In genomic region chr1:244451951-244452795, GRCh38 we compare ENCODE assay signal across 8 cellular contexts. TPM values are rescaled to one million over a fixed set of nuclear protein-coding genes. Genes with fewer than 3 reads are reported as not detected.
DNase-seq lines count a peak whose midpoint lies in the region; ATAC-seq, FAIRE-seq and TF ChIP-seq lines count a peak whose summit lies in the region.

No MANE protein-coding gene starts in this region.

- H3K9me1 ChIP-seq in IMR-90 (ENCODE audit: insufficient read depth, low read length) (peaks cover 4% of the 10 kb centered on the region; the same call in 1 of the 2 replicates), endothelial cell of umbilical vein (replicated peaks; ENCODE audit: control insufficient read depth, extremely low read depth, insufficient read depth, low read length) (no peaks in the 10 kb centered on the region)

- peak overlapping the region; percentile 74 to 91 for H4K8ac ChIP-seq in IMR-90 (ENCODE audit: low read depth in 2 of 2, low read length in 2 of 2)

- no peak overlapping the region for H3K18ac ChIP-seq in IMR-90 (ENCODE audit: low read depth, low read length)

- H3K27ac ChIP-seq in IMR-90 (ENCODE audit: insufficient read depth, low read length): no peak overlapping the region
- H3K27ac ChIP-seq in OCI-LY3 (ENCODE audit: low read length): peak overlapping the region; percentile 78
- peak overlapping the region; percentile 42 for H3K27ac ChIP-seq in endothelial cell of umbilical vein (ENCODE audit: insufficient read depth, low read depth, low read length)

- H4K91ac ChIP-seq in IMR-90 (ENCODE audit: insufficient read depth, low read depth, low read length): no peak overlapping the region

- CTCF ChIA-PET in IMR-90 (lab: Yijun Ruan, JAX) (no interaction called here), endothelial cell of umbilical vein (lab: Charles Lee) (interaction anchor here (2.9 kb wide), 1 partner anchor 38 kb away, joined by 11 read pairs; no protein-coding TSS in a partner anchor)

- no peak overlapping the region for H2AK9ac ChIP-seq in IMR-90 (replicated peaks; ENCODE audit: low read depth, low read length, poor library complexity)

- in situ Hi-C loops in IMR-90 (cut with MboI; ENCODE audit: low sequenced_read_pairs): no loop called here

- H3K4me1 ChIP-seq in IMR-90 (ENCODE audit: control insufficient read depth, insufficient read depth, low read length) (peaks cover 8% of the 10 kb centered on the region), OCI-LY3 (ENCODE audit: low read length) (peaks cover 22% of the 10 kb centered on the region), endothelial cell of umbilical vein (ENCODE audit: control insufficient read depth, extremely low read depth, insufficient read depth, low read length) (peaks cover 39% of the 10 kb centered on the region)

- H4K5ac ChIP-seq in IMR-90 (ENCODE audit: low read depth, low read length): peak overlapping the region; percentile 66; the same call in 1 of the 2 replicates

- H3K4ac ChIP-seq in IMR-90 (ENCODE audit: low read depth, low read length): peak overlapping the region; percentile 51; the same call in 1 of the 2 replicates

- H2AK5ac ChIP-seq in IMR-90 (ENCODE audit: low read depth, low read length): no peak overlapping the region

- H3K36me3 ChIP-seq in IMR-90 (ENCODE audit: control insufficient read depth, insufficient read depth, low read length): no peaks in the 10 kb centered on the region
- peaks cover 19% of the 10 kb centered on the region for H3K36me3 ChIP-seq in OCI-LY3 (replicated peaks; ENCODE audit: low read depth, low read length)
- no peaks in the 10 kb centered on the region for H3K36me3 ChIP-seq in endothelial cell of umbilical vein (ENCODE audit: control insufficient read depth in 2 of 2, extremely low read depth in 1 of 2, insufficient read depth in 2 of 2, low read length in 2 of 2)

- H3K14ac ChIP-seq in IMR-90 (replicated peaks; ENCODE audit: low read depth, low read length): 0 out of 2 replicates have a peak overlapping the region, but pooled peaks have one; percentile 64

- peak overlapping the region; percentile 48; the same call in 1 of the 2 replicates for H3K9ac ChIP-seq in IMR-90 (ENCODE audit: low read depth, low read length)
- peak overlapping the region; percentile 93 for H3K9ac ChIP-seq in OCI-LY3 (ENCODE audit: low read length)
- peak overlapping the region; percentile 60 for H3K9ac ChIP-seq in endothelial cell of umbilical vein (replicated peaks; ENCODE audit: extremely low read depth, insufficient read depth, low read length)

- peak; percentile 46 for TF ChIP-seq RAD21 in IMR-90 (IDR thresholded peaks at IDR 0.05; ENCODE audit: low read length)

- ATAC-seq in GM21529 (IDR thresholded peaks at IDR 0.05; ENCODE audit: unreplicated experiment) (peak; percentile 91), IMR-90 (ENCODE audit: low read depth) (peak; percentile 96)

- peak; percentile 95 for FAIRE-seq in endothelial cell of umbilical vein (lab: Jason Lieb, UNC)

- TF ChIP-seq CTCF in IMR-90 (conservative IDR thresholded peaks at IDR 0.05; ENCODE audit: low read depth, low read length): peak; percentile 61
- TF ChIP-seq CTCF in OCI-LY3 (IDR thresholded peaks at IDR 0.05; ENCODE audit: low read depth, low read length): peak; percentile 47
- peak; percentile 55 to 60 for TF ChIP-seq CTCF in endothelial cell of umbilical vein (IDR thresholded peaks at IDR 0.05; ENCODE audit: extremely low read depth in 1 of 2, insufficient read depth in 1 of 2, low read depth in 1 of 2, low read length in 2 of 2)

- POLR2A ChIA-PET in IMR-90 (lab: Charles Lee; ENCODE audit: unreplicated experiment): no interaction called here
- POLR2A ChIA-PET in endothelial cell of umbilical vein (lab: Charles Lee): no interaction called here

- no peak overlapping the region for H3K23ac ChIP-seq in IMR-90 (ENCODE audit: low read depth, low read length)

- H3K9me3 ChIP-seq in IMR-90 (ENCODE audit: control insufficient read depth, insufficient read depth, low read length): no peaks in the 10 kb centered on the region
- no peaks in the 10 kb centered on the region for H3K9me3 ChIP-seq in OCI-LY3 (ENCODE audit: insufficient read depth, low read length)
- H3K9me3 ChIP-seq in endothelial cell of umbilical vein (replicated peaks; ENCODE audit: control insufficient read depth, insufficient read depth, low read length): no peaks in the 10 kb centered on the region

- H2AFZ ChIP-seq in IMR-90 (replicated peaks; ENCODE audit: low read length, poor library complexity) (peak overlapping the region; percentile 62), OCI-LY3 (ENCODE audit: low read depth, low read length) (peak overlapping the region; percentile 90), endothelial cell of umbilical vein (ENCODE audit: low read depth, low read length) (peak overlapping the region; percentile 90)

- H3K79me2 ChIP-seq in OCI-LY3 (ENCODE audit: low read length): peaks cover 45% of the 10 kb centered on the region
- peaks cover 45% of the 10 kb centered on the region for H3K79me2 ChIP-seq in endothelial cell of umbilical vein (ENCODE audit: control insufficient read depth, insufficient read depth, low read length)

- H2BK5ac ChIP-seq in IMR-90 (ENCODE audit: low read depth, low read length, poor library complexity, severe bottlenecking): peak overlapping the region; percentile 65

- 0% methylated on average over 18 of the region's 47 CpGs; no CpG with 5 or more reads in 1 of the 2 experiments for WGBS in IMR-90 (ENCODE audit: extremely low coverage in 2 of 2, insufficient read length in 1 of 2), 2 experiments

- H2BK20ac ChIP-seq in IMR-90 (ENCODE audit: low read depth, low read length): no peak overlapping the region

- H3K4me3 ChIP-seq in IMR-90 (ENCODE audit: insufficient read depth, low read depth, low read length) (peak overlapping the region; percentile 16), OCI-LY3 (ENCODE audit: low read length) (peak overlapping the region; percentile 85), endothelial cell of umbilical vein (replicated peaks in 1 of 3; ENCODE audit: insufficient read depth in 1 of 3, low read depth in 1 of 3, low read length in 3 of 3) (peak overlapping the region in 2 of 3 experiments; percentile 66 to 94)

- no peak overlapping the region for H3K56ac ChIP-seq in IMR-90 (ENCODE audit: extremely low read depth, insufficient read depth, low read length)

- intact Hi-C loops in IMR-90 (cut with micrococcal nuclease): loop anchor here (1.0 to 5.0 kb wide), 3 partner anchors 153 to 200 kb away; partner anchors contain the start of gene DESI2
- intact Hi-C loops in endothelial cell of umbilical vein (cut with micrococcal nuclease): loop anchor here (1.0 to 10.0 kb wide), 16 partner anchors 16 to 1107 kb away; partner anchors contain the start of genes COX20 and HNRNPU

- no peak overlapping the region; the same call in 2 of the 3 replicates for H2BK15ac ChIP-seq in IMR-90 (ENCODE audit: low read depth, low read length)

- peaks cover 8 to 33% of the 10 kb centered on the region in 2 experiments for H3K79me1 ChIP-seq in IMR-90 (ENCODE audit: low read depth in 1 of 2, low read length in 2 of 2)

- no peak overlapping the region for H2BK120ac ChIP-seq in IMR-90 (ENCODE audit: low read depth, low read length)

- BruUV-seq in IMR-90 (replicated peaks; lab: Mats Ljungman, UMichigan) (no TSS peak), endothelial cell of umbilical vein (replicated peaks; lab: Mats Ljungman, UMichigan) (no TSS peak)

- H4K20me1 ChIP-seq in IMR-90 (ENCODE audit: insufficient read depth, low read length): peaks cover 12% of the 10 kb centered on the region
- peaks cover 15% of the 10 kb centered on the region for H4K20me1 ChIP-seq in OCI-LY3 (ENCODE audit: insufficient read depth, low read length)
- no peaks in the 10 kb centered on the region for H4K20me1 ChIP-seq in endothelial cell of umbilical vein (replicated peaks; ENCODE audit: control insufficient read depth, extremely low read depth, insufficient read depth, low read length)

- DNase-seq in DMS114 treated with DMSO at 0.1 percent for 48 hours (lab: John Stamatoyannopoulos, UW; ENCODE audit: unreplicated experiment): peak; percentile 98
- DNase-seq in IMR-90: peak; percentile 99
- DNase-seq in activated T-cell treated with anti-CD3 and anti-CD28 coated beads for 24 hours (ENCODE audit: low read depth): peak; percentile 97
- DNase-seq in endothelial cell of umbilical vein (ENCODE audit: low read depth, low spot score): peak; percentile 99
- DNase-seq in middle frontal gyrus (ENCODE audit: extremely low spot score, low spot score): peak; percentile 99
- peak; percentile 98 to 99 for DNase-seq in stimulated activated CD8-positive, alpha-beta memory T cell treated with anti-CD3 and anti-CD28 coated beads, Interleukin-2, amount 100 ng/mL, for 1 hour (ENCODE audit: low read depth in 2 of 2)

- peak overlapping the region; percentile 74; the same call in 1 of the 2 replicates for H3K4me2 ChIP-seq in IMR-90 (ENCODE audit: low read depth, low read length)
- peak overlapping the region; percentile 84 for H3K4me2 ChIP-seq in OCI-LY3 (ENCODE audit: low read length)
- peak overlapping the region; percentile 95 for H3K4me2 ChIP-seq in endothelial cell of umbilical vein (ENCODE audit: insufficient read depth, low read length)

- dilution Hi-C loops in IMR-90 (cut with HindIII; ENCODE audit: low sequenced_read_pairs, unreplicated experiment) (no loop called here), endothelial cell of umbilical vein (cut with MboI; ENCODE audit: extremely low pct_ligation_motif_present, low sequenced_read_pairs) (no loop called here)

- TF ChIP-seq POLR2A in IMR-90 (IDR thresholded peaks at IDR 0.05; ENCODE audit: low read depth, low read length) (peak; percentile 7; the same call in 1 of the 2 replicates), endothelial cell of umbilical vein (IDR thresholded peaks at IDR 0.05; ENCODE audit: low read depth, low read length) (no peak)

- H3K27me3 ChIP-seq in IMR-90 (ENCODE audit: control insufficient read depth, insufficient read depth, low read length) (no peaks in the 10 kb centered on the region), OCI-LY3 (ENCODE audit: low read depth, low read length) (no peaks in the 10 kb centered on the region), endothelial cell of umbilical vein (ENCODE audit: control insufficient read depth in 2 of 2, insufficient read depth in 2 of 2, low read length in 2 of 2) (no peaks in the 10 kb centered on the region)

RNA-seq across cellular contexts. Expression of gene ADSS2, which starts 0.5 kb away (rescaled TPM):
- total RNA-seq in IMR-90 (2012; rRNA removed): 14.9 and 37.5 TPM in 2 replicates
- 25.5 and 30.1 TPM in 2 replicates for polyA plus RNA-seq in IMR-90 (2012; rRNA removed)
- polyA plus RNA-seq in IMR-90 (2012; cell fraction: cytosol; rRNA removed): 7.0 and 7.9 TPM in 2 replicates
- polyA plus RNA-seq in IMR-90 (2012; cell fraction: nucleus; rRNA removed; ENCODE audit: low replicate concordance): 3.1 and 11.4 TPM in 2 replicates
- 82.8 and 90.6 TPM in 2 replicates for total RNA-seq in endothelial cell of umbilical vein
- 24.9 and 35.5 TPM in 2 replicates for polyA plus RNA-seq in endothelial cell of umbilical vein
- polyA plus RNA-seq in endothelial cell of umbilical vein (2011; cell fraction: cytosol; rRNA removed): 47.5 and 49.3 TPM in 2 replicates
- 52.7 and 75.7 TPM in 2 replicates for polyA plus RNA-seq in endothelial cell of umbilical vein (2011; cell fraction: nucleus; rRNA removed)
- 81.7 and 91.2 TPM in 2 replicates for polyA plus RNA-seq in endothelial cell of umbilical vein (2012)
- 30.1 and 32.2 TPM in 2 replicates for polyA minus RNA-seq in endothelial cell of umbilical vein
- polyA minus RNA-seq in endothelial cell of umbilical vein (2011; cell fraction: cytosol; rRNA and poly(A)+ RNA removed): 26.4 TPM
- polyA minus RNA-seq in endothelial cell of umbilical vein (2011; cell fraction: nucleus; rRNA and poly(A)+ RNA removed): 54.7 and 75.4 TPM in 2 replicates

RNA-seq across cellular contexts. Expression of gene CATSPERE, which starts 8.9 kb away (rescaled TPM):
- total RNA-seq in IMR-90 (2012; rRNA removed) (0.18 and 0.28 TPM in 2 replicates), endothelial cell of umbilical vein (0.72 and 1.9 TPM in 2 replicates)
- polyA plus RNA-seq in IMR-90 (2012; rRNA removed) (0.07 and 0.13 TPM in 2 replicates), endothelial cell of umbilical vein (0.41 and 0.61 TPM in 2 replicates)
- 0.03 TPM in 1 of 2 replicates, not detected in the other for polyA plus RNA-seq in IMR-90 (2012; cell fraction: cytosol; rRNA removed)
- polyA plus RNA-seq in IMR-90 (2012; cell fraction: nucleus; rRNA removed; ENCODE audit: low replicate concordance): 0.08 and 0.60 TPM in 2 replicates
- 0.27 and 0.30 TPM in 2 replicates for polyA plus RNA-seq in endothelial cell of umbilical vein (2011; cell fraction: cytosol; rRNA removed)
- polyA plus RNA-seq in endothelial cell of umbilical vein (2011; cell fraction: nucleus; rRNA removed): 5.3 and 7.0 TPM in 2 replicates
- polyA plus RNA-seq in endothelial cell of umbilical vein (2012): 0.30 and 0.58 TPM in 2 replicates
- 3.6 and 3.8 TPM in 2 replicates for polyA minus RNA-seq in endothelial cell of umbilical vein
- polyA minus RNA-seq in endothelial cell of umbilical vein (2011; cell fraction: cytosol; rRNA and poly(A)+ RNA removed): 0.31 TPM
- polyA minus RNA-seq in endothelial cell of umbilical vein (2011; cell fraction: nucleus; rRNA and poly(A)+ RNA removed): 6.0 and 9.2 TPM in 2 replicates

Comparison
In these comparisons a context has a peak if more than half of its experiments do, and no peak if none do; other contexts are left out.
1. H3K4me3 ChIP-seq: peak in every context shown above with its lines; median percentile 85 in OCI-LY3; 80 in endothelial cell of umbilical vein; 16 in IMR-90.